In the genomic region with DNA sequence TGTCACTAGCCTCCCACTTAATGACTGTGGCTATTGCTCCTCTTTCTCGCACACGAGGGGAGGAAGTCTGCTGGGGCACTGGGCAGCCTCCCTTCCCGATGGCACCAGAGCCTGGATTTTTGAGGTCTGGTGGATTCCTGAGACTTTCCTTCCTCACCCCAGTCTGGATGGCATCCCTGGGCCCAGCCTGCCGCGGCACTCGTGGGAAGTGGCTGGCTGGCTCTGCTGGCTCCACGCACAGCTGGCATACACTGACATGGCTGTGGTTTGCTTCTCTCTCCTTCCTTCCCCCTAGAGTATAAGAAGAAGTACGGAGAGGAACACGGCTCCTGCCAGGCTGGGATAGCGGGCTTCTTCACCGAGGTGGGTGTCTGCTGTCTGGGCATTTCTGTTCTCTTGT, we compare ENCODE assay signal across 16 cellular contexts. TPM values are rescaled to one million over a fixed set of nuclear protein-coding genes. Genes with fewer than 3 reads are reported as not detected.
DNase-seq lines count a peak whose midpoint lies in the region; ATAC-seq, FAIRE-seq and TF ChIP-seq lines count a peak whose summit lies in the region.
"Had no signal": no experiment of that assay in that cellular context is flagged by ENCODE, and none has a peak within 500 bp of the region (broad histone marks: within the 10 kb centered on the region; RNA-seq: fewer than 3 reads in every experiment).

No MANE protein-coding gene starts in this region.

- no peak for DNase-seq in HepG2 (ENCODE audit: low spot score)
- peak; percentile 12 for DNase-seq in fibroblast of gingiva (ENCODE audit: low read depth)
- no peak for DNase-seq in DMS53 (lab: John Stamatoyannopoulos, UW)
- DNase-seq in NOMO-1 treated with dmso at 0.1 percent for 144 hours (lab: John Stamatoyannopoulos, UW; ENCODE audit: unreplicated experiment): no peak
- DNase-seq in gastrocnemius medialis: no peak
- no peak for DNase-seq in stimulated activated CD4-positive, alpha-beta T cell treated with anti-CD3 and anti-CD28 coated beads, Interleukin-4, amount 100 ng/mL, for 4 hours
- DNase-seq: activated naive CD4-positive, alpha-beta T cell treated with anti-CD3 and anti-CD28 coated beads, Interleukin-2, amount 50 U/mL, for 16 hours; Caco-2; foreskin melanocyte; NCI-H187; NCI-H526 treated with DMSO at 0.1 percent for 48 hours; T-cell had no signal

- H3K9me3 ChIP-seq in liver (ENCODE audit: control insufficient read depth in 4 of 4, low read length in 3 of 4): no peaks in the 10 kb centered on the region
- H3K9me3 ChIP-seq in HepG2 (ENCODE audit: low read length): no peaks in the 10 kb centered on the region
- H3K9me3 ChIP-seq in neutrophil: no peaks in the 10 kb centered on the region
- H3K9me3 ChIP-seq in gastrocnemius medialis: no peaks in the 10 kb centered on the region
- H3K9me3 ChIP-seq: Caco-2 had no signal

- no peak for TF ChIP-seq POLR2A in HepG2 (IDR thresholded peaks at IDR 0.05; ENCODE audit: insufficient read depth in 1 of 2, low read depth in 2 of 2, low read length in 2 of 2)
- TF ChIP-seq POLR2A in gastrocnemius medialis (IDR thresholded peaks at IDR 0.05): no peak

- H2AFZ ChIP-seq in HepG2 (ENCODE audit: low read length): no peak overlapping the region

- WGBS in liver: 77% methylated on average over 11 of the region's 11 CpGs
- WGBS in HepG2 (ENCODE audit: low lambda C conversion rate): 39% methylated on average over 5 of the region's 11 CpGs

- no peak for TF ChIP-seq EP300 in HepG2 (IDR thresholded peaks at IDR 0.05; ENCODE audit: low read depth in 2 of 2, low read length in 2 of 2)
- no peak for TF ChIP-seq EP300 in HepG2 (CRISPR knock-in tag; IDR thresholded peaks at IDR 0.05; ENCODE audit: borderline replicate concordance)

- H3K9ac ChIP-seq in liver (ENCODE audit: low read depth in 1 of 2, low read length in 2 of 2) (no peak overlapping the region), HepG2 (ENCODE audit: insufficient read depth, low read depth, low read length) (no peak overlapping the region)

- intact Hi-C loops in HepG2 (cut with micrococcal nuclease; ENCODE audit: unreplicated experiment) (loop anchor here (10.0 kb wide), 1 partner anchor 1161 kb away; no protein-coding TSS in a partner anchor), gastrocnemius medialis (cut with DNase I; ENCODE audit: low total_unique reads) (no loop called here)

- in situ Hi-C loops in HepG2 (cut with HindIII; ENCODE audit: extremely low pct_ligation_motif_present, low pct_unique_long_range_greater_than_20kb): no loop called here
- in situ Hi-C loops in gastrocnemius medialis (cut with MboI; ENCODE audit: low sequenced_read_pairs in 4 of 4): no loop called here

- BruUV-seq in HepG2 (replicated peaks; lab: Mats Ljungman, UMichigan): no TSS peak

- FAIRE-seq in HepG2 (lab: Jason Lieb, UNC): no peak
- FAIRE-seq: A204.1 had no signal

- TF ChIP-seq CTCF in liver (IDR thresholded peaks at IDR 0.05; ENCODE audit: low read depth, low read length, missing input control) (no peak), HepG2 (CRISPR knock-in tag; IDR thresholded peaks at IDR 0.05) (no peak), neutrophil (IDR thresholded peaks at IDR 0.05) (no peak), gastrocnemius medialis (IDR thresholded peaks at IDR 0.05 in 4 of 5, conservative IDR thresholded peaks at IDR 0.05 in 1 of 5) (no peak)

- no peaks in the 10 kb centered on the region for H3K36me3 ChIP-seq in liver (ENCODE audit: control insufficient read depth in 4 of 4, insufficient read depth in 3 of 4, low read depth in 1 of 4, low read length in 3 of 4)
- no peaks in the 10 kb centered on the region for H3K36me3 ChIP-seq in HepG2 (replicated peaks in 1 of 2; ENCODE audit: control insufficient read depth in 1 of 2, insufficient read depth in 2 of 2, low read length in 2 of 2)
- H3K36me3 ChIP-seq in neutrophil: peaks cover 13% of the 10 kb centered on the region
- no peaks in the 10 kb centered on the region for H3K36me3 ChIP-seq in gastrocnemius medialis

- H3K4me1 ChIP-seq in liver (ENCODE audit: control insufficient read depth in 4 of 4, insufficient read depth in 4 of 4, low read length in 3 of 4): peaks cover 0 to 3% (median under 1%) of the 10 kb centered on the region in 4 donors
- peaks cover 11% of the 10 kb centered on the region for H3K4me1 ChIP-seq in HepG2 (ENCODE audit: insufficient read depth, low read length)
- peaks cover 29% of the 10 kb centered on the region in 2 experiments for H3K4me1 ChIP-seq in neutrophil (ENCODE audit: control insufficient read depth in 1 of 2, insufficient read depth in 1 of 2, low read depth in 1 of 2, low read length in 1 of 2)
- peaks cover 15 to 28% of the 10 kb centered on the region in 2 donors for H3K4me1 ChIP-seq in gastrocnemius medialis

- H3K27ac ChIP-seq in liver (ENCODE audit: low read depth in 1 of 2, low read length in 2 of 2): peak overlapping the region; percentile 29 to 61
- no peak overlapping the region for H3K27ac ChIP-seq in HepG2 (ENCODE audit: extremely low read length, insufficient read depth, low read length)
- peak overlapping the region; percentile 75 for H3K27ac ChIP-seq in neutrophil
- H3K27ac ChIP-seq in gastrocnemius medialis: no peak overlapping the region

- H3K27me3 ChIP-seq in liver (ENCODE audit: control insufficient read depth in 4 of 4, insufficient read depth in 4 of 4, low read length in 3 of 4) (no peaks in the 10 kb centered on the region), HepG2 (ENCODE audit: control insufficient read depth in 1 of 2, insufficient read depth in 2 of 2, low read length in 2 of 2) (peaks cover 0 to 27% of the 10 kb centered on the region in 2 experiments; a peak in 3 of 5 replicates), neutrophil (no peaks in the 10 kb centered on the region), gastrocnemius medialis (no peaks in the 10 kb centered on the region)

- CTCF ChIA-PET in HepG2 (lab: Yijun Ruan, JAX; ENCODE audit: low intra/inter-chr PET ratio, low total read pairs): no interaction called here

- TF ChIP-seq RAD21 in liver (IDR thresholded peaks at IDR 0.05) (no peak), HepG2 (CRISPR knock-in tag; IDR thresholded peaks at IDR 0.05) (no peak)

- no peaks in the 10 kb centered on the region for H4K20me1 ChIP-seq in HepG2 (ENCODE audit: insufficient read depth, low read length)

- ATAC-seq in HepG2 (no peak), gastrocnemius medialis (no peak)
- ATAC-seq: Panc1, T-cell had no signal

- POLR2A ChIA-PET in HepG2 (lab: Yijun Ruan, JAX): no interaction called here

- H3K4me3 ChIP-seq in liver (ENCODE audit: low read depth in 1 of 3, low read length in 3 of 3): no peak overlapping the region
- H3K4me3 ChIP-seq in HepG2 (replicated peaks in 1 of 3; ENCODE audit: insufficient read depth in 1 of 3, low read depth in 2 of 3, low read length in 3 of 3): no peak overlapping the region
- peak overlapping the region in 1 of 2 experiments; percentile 36 for H3K4me3 ChIP-seq in neutrophil (ENCODE audit: low read depth in 1 of 2, low read length in 1 of 2)
- no peak overlapping the region for H3K4me3 ChIP-seq in gastrocnemius medialis

- H3K79me2 ChIP-seq in HepG2 (ENCODE audit: insufficient read depth, low read length): no peaks in the 10 kb centered on the region

- H3K4me2 ChIP-seq in HepG2 (ENCODE audit: low read depth, low read length): no peak overlapping the region

TF ChIP-seq in liver, 16 proteins besides CTCF, POLR2A, EP300 and RAD21 (continues in another document):
- TF ChIP-seq HNF4G (IDR thresholded peaks at IDR 0.05): no peak
- TF ChIP-seq JUND (IDR thresholded peaks at IDR 0.05): no peak
- TF ChIP-seq EGR1 (IDR thresholded peaks at IDR 0.05; ENCODE audit: low read depth in 2 of 2): no peak
- no peak for TF ChIP-seq FOXA2 (IDR thresholded peaks at IDR 0.05)
- TF ChIP-seq RXRA (IDR thresholded peaks at IDR 0.05): no peak

TF ChIP-seq in HepG2, 621 proteins besides CTCF, POLR2A, EP300 and RAD21 (continues in another document):
- TF ChIP-seq TMF1 (CRISPR knock-in tag; IDR thresholded peaks at IDR 0.05; ENCODE audit: low read depth) (no peak), ZNF326 (CRISPR knock-in tag; IDR thresholded peaks at IDR 0.05; ENCODE audit: borderline replicate concordance) (no peak), IKZF1 (IDR thresholded peaks at IDR 0.05) (no peak), TBX2 (CRISPR knock-in tag; IDR thresholded peaks at IDR 0.05; ENCODE audit: borderline replicate concordance) (no peak), ZNF589 (CRISPR knock-in tag; conservative IDR thresholded peaks at IDR 0.05) (no peak)

RNA-seq across cellular contexts. Expression of a gene that starts 42.3 kb away (rescaled TPM):
- total RNA-seq in liver (10 to 100 TPM; 17.7 to 29.2 TPM), HepG2 (2016; rRNA removed; fragmentation: Illumina TruSeq; extraction: Trizol) (0.02 and 0.08 TPM in 2 replicates), gastrocnemius medialis (1 to 10 TPM; 2.8 to 4.8 (median 3.4) TPM)
- polyA plus RNA-seq in liver (1 to 10 TPM; 2.4 to 9.0 TPM), HepG2 (2011; rRNA removed) (0.01 and 0.09 TPM in 2 replicates)
- total RNA-seq in HepG2 (2016; cell fraction: cytosol; rRNA removed; fragmentation: Illumina TruSeq; extraction: Trizol; ENCODE audit: low read depth): 0.10 TPM in 1 of 2 replicates, not detected in the other
- total RNA-seq in HepG2 (2016; cell fraction: insoluble cytoplasmic fraction; rRNA removed; fragmentation: Illumina TruSeq; extraction: Trizol): 0.06 and 0.12 TPM in 2 replicates
- not detected in 2 replicates for total RNA-seq in HepG2 (2016; cell fraction: membrane; rRNA removed; fragmentation: Illumina TruSeq; extraction: Trizol)
- total RNA-seq in HepG2 (2016; cell fraction: nucleus; rRNA removed; fragmentation: Illumina TruSeq; extraction: Trizol): 0.19 TPM in 1 of 2 replicates, not detected in the other
- 0.03 TPM in 1 of 2 replicates, not detected in the other for polyA plus RNA-seq in HepG2 (2011; cell fraction: cytosol; rRNA removed)
- 0.06 and 0.14 TPM in 2 replicates for polyA plus RNA-seq in HepG2 (2011; cell fraction: nucleus; rRNA removed)
- 0.09 and 0.17 TPM in 2 replicates for polyA plus RNA-seq in HepG2 (2012)
- not detected in 2 replicates for polyA plus RNA-seq in HepG2 (2016; cell fraction: cytosol; fragmentation: Illumina TruSeq; extraction: Trizol; ENCODE audit: low read depth)
- not detected in 2 replicates for polyA plus RNA-seq in HepG2 (2016; cell fraction: insoluble cytoplasmic fraction; fragmentation: Illumina TruSeq; extraction: Trizol; ENCODE audit: low read depth)
- polyA plus RNA-seq in HepG2 (2016; cell fraction: membrane; fragmentation: Illumina TruSeq; extraction: Trizol; ENCODE audit: low read depth): not detected in 2 replicates
- 0.56 TPM in 1 of 2 replicates, not detected in the other for polyA plus RNA-seq in HepG2 (2016; cell fraction: nucleus; fragmentation: Illumina TruSeq; extraction: Trizol; ENCODE audit: insufficient read depth, low read depth)
- polyA minus RNA-seq in HepG2 (2011; rRNA and poly(A)+ RNA removed; ENCODE audit: low replicate concordance): 0.07 and 0.14 TPM in 2 replicates
- polyA minus RNA-seq in HepG2 (2011; cell fraction: cytosol; rRNA and poly(A)+ RNA removed): not detected in 2 replicates
- 0.25 and 0.39 TPM in 2 replicates for polyA minus RNA-seq in HepG2 (2011; cell fraction: nucleus; rRNA and poly(A)+ RNA removed)

Comparison
In these comparisons a context has a peak if more than half of its experiments do, and no peak if none do; other contexts are left out.
1. H3K27ac ChIP-seq: peak in liver (2 of 2) and neutrophil (single experiment); none in HepG2 (single experiment) and gastrocnemius medialis (0 of 4).